In the genomic region with DNA sequence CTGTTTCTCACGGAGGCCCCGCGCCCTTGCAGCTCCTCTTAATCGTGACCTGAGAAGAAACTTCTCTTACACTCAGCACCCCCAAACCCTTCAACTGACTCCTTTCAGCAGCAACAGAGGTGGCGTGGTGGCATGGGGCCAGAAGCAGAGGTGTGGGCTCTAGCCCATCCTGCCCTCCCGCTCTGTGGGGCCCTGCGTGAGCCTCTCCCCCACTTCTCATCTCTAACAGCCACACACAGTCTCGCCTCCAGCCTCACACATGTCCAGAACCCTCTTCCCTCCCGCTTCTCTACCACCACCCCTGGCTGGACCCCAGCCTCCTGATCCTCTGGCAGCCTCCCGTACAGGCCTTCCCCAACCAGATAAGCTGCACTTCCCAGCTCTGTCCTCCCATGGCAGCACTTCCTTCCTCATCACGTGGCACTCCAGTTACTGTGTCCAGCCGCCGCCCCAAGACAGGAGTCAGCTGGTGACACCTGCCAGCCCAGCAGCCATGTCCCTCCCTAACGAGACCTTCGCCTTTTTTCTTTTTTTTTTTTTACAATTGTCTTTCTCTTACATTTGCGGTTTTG, we compare ENCODE assay signal across 8 cellular contexts. TPM values are rescaled to one million over a fixed set of nuclear protein-coding genes. Genes with fewer than 3 reads are reported as not detected.
DNase-seq lines count a peak whose midpoint lies in the region; ATAC-seq and TF ChIP-seq lines count a peak whose summit lies in the region.

No MANE protein-coding gene starts in this region.

- no peak for TF ChIP-seq POLR2A in IMR-90 (IDR thresholded peaks at IDR 0.05; ENCODE audit: low read depth, low read length)

- peaks cover 9% of the 10 kb centered on the region for H3K36me3 Mint-ChIP-seq in activated naive CD8-positive, alpha-beta T cell treated with anti-CD3 and anti-CD28 coated beads, Interleukin-2, amount 10 ng/mL, durations not matched to agents 7 days and 5 days

- no peaks in the 10 kb centered on the region for H3K27me3 Mint-ChIP-seq in activated naive CD8-positive, alpha-beta T cell treated with anti-CD3 and anti-CD28 coated beads, Interleukin-2, amount 10 ng/mL, durations not matched to agents 7 days and 5 days

- POLR2A ChIA-PET in IMR-90 (lab: Charles Lee; ENCODE audit: unreplicated experiment), result interaction anchor here (0.6 kb wide), 1 partner anchor 12 kb away, joined by 5 read pairs; no protein-coding TSS in a partner anchor
- POLR2A ChIA-PET in activated naive CD8-positive, alpha-beta T cell treated with anti-CD3 and anti-CD28 coated beads, Interleukin-2, amount 10 ng/mL, durations not matched to agents 7 days and 5 days (lab: Charles Lee), result interaction anchor here (1.1 to 16.5 kb wide), 5 partner anchors 16 to 81 kb away, joined by 4 to 275 read pairs (median 34); a partner anchor contains a TSS

- H3K9ac ChIP-seq in IMR-90 (ENCODE audit: low read depth, low read length) (no peak overlapping the region), mucosa of rectum (ENCODE audit: low read depth in 1 of 2, low read length in 2 of 2) (peak overlapping the region; percentile 41 to 49)

- peak overlapping the region; percentile 92 for H4K91ac ChIP-seq in IMR-90 (ENCODE audit: insufficient read depth, low read depth, low read length)

- WGBS in IMR-90 (ENCODE audit: extremely low coverage in 2 of 2, insufficient read length in 1 of 2), 2 experiments, result 82% methylated on average over 8 of the region's 16 CpGs; no CpG with 5 or more reads in 1 of the 2 experiments

- H4K20me1 ChIP-seq in IMR-90 (ENCODE audit: insufficient read depth, low read length), result no peaks in the 10 kb centered on the region

- H3K4me1 ChIP-seq in IMR-90 (ENCODE audit: control insufficient read depth, insufficient read depth, low read length) (peaks cover 31% of the 10 kb centered on the region), mucosa of rectum (ENCODE audit: control insufficient read depth in 2 of 2, insufficient read depth in 2 of 2, low read length in 2 of 2) (peaks cover 74 to 76% of the 10 kb centered on the region in 2 donors)

- in situ Hi-C loops in IMR-90 (cut with MboI; ENCODE audit: low sequenced_read_pairs), result no loop called here

- H3K4me1 Mint-ChIP-seq in activated naive CD8-positive, alpha-beta T cell treated with anti-CD3 and anti-CD28 coated beads, Interleukin-2, amount 10 ng/mL, durations not matched to agents 7 days and 5 days, result peaks cover 77% of the 10 kb centered on the region

- CTCF ChIA-PET in IMR-90 (lab: Yijun Ruan, JAX), result interaction anchor here (1.0 kb wide), 1 partner anchor 130 kb away, joined by 3 read pairs; no protein-coding TSS in a partner anchor

- H3K27me3 ChIP-seq in IMR-90 (ENCODE audit: control insufficient read depth, insufficient read depth, low read length), result no peaks in the 10 kb centered on the region
- H3K27me3 ChIP-seq in mucosa of rectum (ENCODE audit: control insufficient read depth in 2 of 2, insufficient read depth in 2 of 2, low read length in 2 of 2), result no peaks in the 10 kb centered on the region

- no peak for TF ChIP-seq CTCF in IMR-90 (conservative IDR thresholded peaks at IDR 0.05; ENCODE audit: low read depth, low read length)

- TF ChIP-seq RAD21 in IMR-90 (IDR thresholded peaks at IDR 0.05; ENCODE audit: low read length), result no peak

- dilution Hi-C loops in IMR-90 (cut with HindIII; ENCODE audit: low sequenced_read_pairs, unreplicated experiment), result no loop called here

- intact Hi-C loops in IMR-90 (cut with micrococcal nuclease), result no loop called here

- DNase-seq in activated CD4-positive, CD25-positive, alpha-beta regulatory T cell treated with anti-CD3 and anti-CD28 coated beads, Interleukin-2, amount 50 U/mL, for 72 hours, result peak; percentile 59
- DNase-seq in activated CD4-positive, CD25-positive, alpha-beta regulatory T cell (lab: John Stamatoyannopoulos, UW), result no peak
- DNase-seq in IMR-90, result no peak
- no peak for DNase-seq in activated naive CD8-positive, alpha-beta T cell treated with anti-CD3 and anti-CD28 coated beads, Interleukin-2, amount 10 ng/mL, durations not matched to agents 7 days and 5 days
- DNase-seq in GM03348 (ENCODE audit: low spot score), result no peak
- no peak for DNase-seq in GM19240 (ENCODE audit: insufficient read length, low spot score)
- no peak for DNase-seq in NCI-H1436 treated with DMSO at 0.1 percent for 48 hours (lab: John Stamatoyannopoulos, UW)

- H3K4me3 ChIP-seq in IMR-90 (ENCODE audit: insufficient read depth, low read depth, low read length) (no peak overlapping the region), mucosa of rectum (ENCODE audit: low read length in 2 of 2) (peak overlapping the region; percentile 6 to 17)

- peak overlapping the region; percentile 27; the same call in 2 of the 3 replicates for H2BK15ac ChIP-seq in IMR-90 (ENCODE audit: low read depth, low read length)

- peak overlapping the region; percentile 97 for H2BK20ac ChIP-seq in IMR-90 (ENCODE audit: low read depth, low read length)

- H3K79me1 ChIP-seq in IMR-90 (ENCODE audit: low read depth in 1 of 2, low read length in 2 of 2), result peaks cover 17 to 74% of the 10 kb centered on the region in 2 experiments

- BruUV-seq in IMR-90 (replicated peaks; lab: Mats Ljungman, UMichigan), result no TSS peak

- no peak overlapping the region for H3K56ac ChIP-seq in IMR-90 (ENCODE audit: extremely low read depth, insufficient read depth, low read length)

- H4K5ac ChIP-seq in IMR-90 (ENCODE audit: low read depth, low read length), result peak overlapping the region; percentile 62

- H3K18ac ChIP-seq in IMR-90 (ENCODE audit: low read depth, low read length), result peak overlapping the region; percentile 58

- H3K23ac ChIP-seq in IMR-90 (ENCODE audit: low read depth, low read length), result no peak overlapping the region

- peak overlapping the region; percentile 100 for H2AK5ac ChIP-seq in IMR-90 (ENCODE audit: low read depth, low read length)

- H2BK5ac ChIP-seq in IMR-90 (ENCODE audit: low read depth, low read length, poor library complexity, severe bottlenecking), result peak overlapping the region; percentile 19

- H4K8ac ChIP-seq in IMR-90 (ENCODE audit: low read depth in 2 of 2, low read length in 2 of 2), result peak overlapping the region; percentile 55 to 75; a peak in 2 of 4 replicates

- peak overlapping the region; percentile 100 for H3K27ac Mint-ChIP-seq in activated naive CD8-positive, alpha-beta T cell treated with anti-CD3 and anti-CD28 coated beads, Interleukin-2, amount 10 ng/mL, durations not matched to agents 7 days and 5 days

- no peak overlapping the region for H3K4me2 ChIP-seq in IMR-90 (ENCODE audit: low read depth, low read length)

- H3K9me3 Mint-ChIP-seq in activated naive CD8-positive, alpha-beta T cell treated with anti-CD3 and anti-CD28 coated beads, Interleukin-2, amount 10 ng/mL, durations not matched to agents 7 days and 5 days, result no peaks in the 10 kb centered on the region

- H3K27ac ChIP-seq in IMR-90 (ENCODE audit: insufficient read depth, low read length) (peak overlapping the region; percentile 47), mucosa of rectum (ENCODE audit: low read depth in 2 of 2, low read length in 2 of 2) (peak overlapping the region; percentile 77 to 90)

- peak overlapping the region; percentile 99 for H2BK120ac ChIP-seq in IMR-90 (ENCODE audit: low read depth, low read length)

- peak overlapping the region; percentile 83 for H3K4me3 Mint-ChIP-seq in activated naive CD8-positive, alpha-beta T cell treated with anti-CD3 and anti-CD28 coated beads, Interleukin-2, amount 10 ng/mL, durations not matched to agents 7 days and 5 days

- peaks cover 32% of the 10 kb centered on the region for H3K9me1 ChIP-seq in IMR-90 (ENCODE audit: insufficient read depth, low read length)

- H3K14ac ChIP-seq in IMR-90 (replicated peaks; ENCODE audit: low read depth, low read length), result peak overlapping the region; percentile 88

- H2AFZ ChIP-seq in IMR-90 (replicated peaks; ENCODE audit: low read length, poor library complexity), result peak overlapping the region; percentile 45

- no peaks in the 10 kb centered on the region for H3K9me3 ChIP-seq in IMR-90 (ENCODE audit: control insufficient read depth, insufficient read depth, low read length)
- H3K9me3 ChIP-seq in mucosa of rectum (ENCODE audit: control insufficient read depth in 2 of 2, low read length in 2 of 2), result no peaks in the 10 kb centered on the region

- H2AK9ac ChIP-seq in IMR-90 (replicated peaks; ENCODE audit: low read depth, low read length, poor library complexity), result peak overlapping the region; percentile 46

- peak overlapping the region; percentile 94 for H3K4ac ChIP-seq in IMR-90 (ENCODE audit: low read depth, low read length)

- H3K36me3 ChIP-seq in IMR-90 (ENCODE audit: control insufficient read depth, insufficient read depth, low read length) (peaks cover 2% of the 10 kb centered on the region), mucosa of rectum (ENCODE audit: control insufficient read depth in 2 of 2, insufficient read depth in 2 of 2, low read length in 2 of 2) (peaks cover 0 to 4% of the 10 kb centered on the region in 2 donors)

- no peak for ATAC-seq in IMR-90 (ENCODE audit: low read depth)
- peak; percentile 1 for ATAC-seq in activated naive CD8-positive, alpha-beta T cell treated with anti-CD3 and anti-CD28 coated beads, Interleukin-2, amount 10 ng/mL, durations not matched to agents 7 days and 5 days (ENCODE audit: low read depth)

TF ChIP-seq in IMR-90, 13 proteins besides CTCF, POLR2A, EP300 and RAD21 (continues in another document):
- TF ChIP-seq, protein P1, sequence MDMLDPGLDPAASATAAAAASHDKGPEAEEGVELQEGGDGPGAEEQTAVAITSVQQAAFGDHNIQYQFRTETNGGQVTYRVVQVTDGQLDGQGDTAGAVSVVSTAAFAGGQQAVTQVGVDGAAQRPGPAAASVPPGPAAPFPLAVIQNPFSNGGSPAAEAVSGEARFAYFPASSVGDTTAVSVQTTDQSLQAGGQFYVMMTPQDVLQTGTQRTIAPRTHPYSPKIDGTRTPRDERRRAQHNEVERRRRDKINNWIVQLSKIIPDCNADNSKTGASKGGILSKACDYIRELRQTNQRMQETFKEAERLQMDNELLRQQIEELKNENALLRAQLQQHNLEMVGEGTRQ (IDR thresholded peaks at IDR 0.05; ENCODE audit: low read depth, low read length), result no peak
- no peak for TF ChIP-seq BHLHE40 (IDR thresholded peaks at IDR 0.05; ENCODE audit: low read depth, low read length)
- no peak for TF ChIP-seq CHD1 (IDR thresholded peaks at IDR 0.05; ENCODE audit: low read depth, low read length)
- TF ChIP-seq SMC3 (IDR thresholded peaks at IDR 0.05; ENCODE audit: low read depth, low read length), result no peak

RNA-seq across cellular contexts. Expression of a gene that starts 30.5 kb away (rescaled TPM):
- 120 and 130 TPM in 2 replicates for total RNA-seq in IMR-90 (2012; rRNA removed)
- 47.5 and 48.0 TPM in 2 replicates for polyA plus RNA-seq in IMR-90 (2012; rRNA removed)
- 36.6 and 48.8 TPM in 2 replicates for polyA plus RNA-seq in IMR-90 (2012; cell fraction: cytosol; rRNA removed)
- polyA plus RNA-seq in IMR-90 (2012; cell fraction: nucleus; rRNA removed; ENCODE audit: low replicate concordance), result 13.4 and 21.5 TPM in 2 replicates
- 10 to 100 TPM; 69.0 to 75.6 TPM for total RNA-seq in activated naive CD8-positive, alpha-beta T cell treated with anti-CD3 and anti-CD28 coated beads, Interleukin-2, amount 10 ng/mL, durations not matched to agents 7 days and 5 days

RNA-seq across cellular contexts. Expression of a gene that starts 34.8 kb away (rescaled TPM):
- total RNA-seq in IMR-90 (2012; rRNA removed), result 3.2 and 3.6 TPM in 2 replicates
- 3.8 and 4.3 TPM in 2 replicates for polyA plus RNA-seq in IMR-90 (2012; rRNA removed)
- polyA plus RNA-seq in IMR-90 (2012; cell fraction: cytosol; rRNA removed), result 2.5 and 3.1 TPM in 2 replicates
- 8.7 and 13.5 TPM in 2 replicates for polyA plus RNA-seq in IMR-90 (2012; cell fraction: nucleus; rRNA removed; ENCODE audit: low replicate concordance)
- 10 to 100 TPM; 20.1 to 21.8 TPM for total RNA-seq in activated naive CD8-positive, alpha-beta T cell treated with anti-CD3 and anti-CD28 coated beads, Interleukin-2, amount 10 ng/mL, durations not matched to agents 7 days and 5 days
